ENCODE assay signal across 8 cellular contexts in the genomic region with DNA sequence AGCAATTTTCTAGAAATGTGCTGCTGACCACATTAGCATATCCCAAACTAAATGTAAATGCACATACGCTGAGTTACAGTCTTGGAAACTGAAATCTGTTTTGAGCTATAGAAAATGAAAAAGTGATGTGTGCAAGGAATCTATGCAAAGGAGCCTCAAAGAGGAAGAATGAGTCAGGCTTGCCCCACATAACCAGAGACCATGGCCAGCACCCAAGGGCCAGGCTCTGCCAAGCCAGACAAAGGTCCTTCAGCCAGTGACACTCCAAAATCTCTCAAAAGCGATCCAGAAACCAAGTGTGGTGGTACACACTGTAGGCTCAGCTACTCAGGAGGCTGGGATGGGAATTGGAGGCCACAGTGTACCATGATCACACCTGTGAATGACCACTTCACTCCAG.
DNase-seq lines count a peak whose midpoint lies in the region; ATAC-seq and TF ChIP-seq lines count a peak whose summit lies in the region.

No MANE protein-coding gene starts in this region.

- no TSS peak for BruUV-seq in Calu3 (replicated peaks; lab: Mats Ljungman, UMichigan)

- intact Hi-C loops in Calu3 (cut with micrococcal nuclease; ENCODE audit: unreplicated experiment) = no loop called here

- H3K9me3 Mint-ChIP-seq in activated CD8-positive, alpha-beta T cell treated with anti-CD3 and anti-CD28 coated beads, Interleukin-2, amount 10 ng/mL, durations not matched to agents 7 days and 5 days (ENCODE audit: insufficient read depth) = no peaks in the 10 kb centered on the region
- no peaks in the 10 kb centered on the region for H3K9me3 Mint-ChIP-seq in Calu3 (ENCODE audit: low read depth, unreplicated experiment)

- H3K27ac Mint-ChIP-seq in activated CD8-positive, alpha-beta T cell treated with anti-CD3 and anti-CD28 coated beads, Interleukin-2, amount 10 ng/mL, durations not matched to agents 7 days and 5 days = peak overlapping the region; percentile 64
- H3K27ac Mint-ChIP-seq in Calu3 (ENCODE audit: unreplicated experiment) = no peak overlapping the region

- no peaks in the 10 kb centered on the region for H3K36me3 Mint-ChIP-seq in activated CD8-positive, alpha-beta T cell treated with anti-CD3 and anti-CD28 coated beads, Interleukin-2, amount 10 ng/mL, durations not matched to agents 7 days and 5 days (ENCODE audit: low read depth)
- no peaks in the 10 kb centered on the region for H3K36me3 Mint-ChIP-seq in Calu3 (ENCODE audit: insufficient read depth, unreplicated experiment)

- POLR2A ChIA-PET in activated CD8-positive, alpha-beta T cell treated with anti-CD3 and anti-CD28 coated beads, Interleukin-2, amount 10 ng/mL, durations not matched to agents 7 days and 5 days (lab: Charles Lee) = interaction anchor here (0.8 to 1.2 kb wide), 3 partner anchors 14 to 322 kb away, joined by 3 to 6 read pairs (median 4); no protein-coding TSS in a partner anchor

- CTCF ChIA-PET in activated CD8-positive, alpha-beta T cell treated with anti-CD3 and anti-CD28 coated beads, Interleukin-2, amount 10 ng/mL, durations not matched to agents 7 days and 5 days (lab: Charles Lee) = interaction anchor here (0.9 to 1.7 kb wide), 5 partner anchors 8 to 434 kb away, joined by 3 to 6 read pairs (median 5); no protein-coding TSS in a partner anchor
- CTCF ChIA-PET in Calu3 (lab: Charles Lee) = interaction anchor here (0.7 kb wide), 1 partner anchor 24 kb away, joined by 5 read pairs; no protein-coding TSS in a partner anchor

- no peak overlapping the region for H3K4me3 Mint-ChIP-seq in activated CD8-positive, alpha-beta T cell treated with anti-CD3 and anti-CD28 coated beads, Interleukin-2, amount 10 ng/mL, durations not matched to agents 7 days and 5 days
- no peak overlapping the region for H3K4me3 Mint-ChIP-seq in Calu3 (ENCODE audit: low read depth, unreplicated experiment)

- no peaks in the 10 kb centered on the region for H3K27me3 Mint-ChIP-seq in activated CD8-positive, alpha-beta T cell treated with anti-CD3 and anti-CD28 coated beads, Interleukin-2, amount 10 ng/mL, durations not matched to agents 7 days and 5 days (ENCODE audit: low read depth)
- no peaks in the 10 kb centered on the region for H3K27me3 Mint-ChIP-seq in Calu3 (ENCODE audit: unreplicated experiment)

- peak; percentile 54 for ATAC-seq in GM19468 (IDR thresholded peaks at IDR 0.05; ENCODE audit: extremely low read depth, unreplicated experiment)
- peak; percentile 82 for ATAC-seq in HG03469 (IDR thresholded peaks at IDR 0.05; ENCODE audit: unreplicated experiment)
- ATAC-seq in activated CD8-positive, alpha-beta T cell treated with anti-CD3 and anti-CD28 coated beads, Interleukin-2, amount 10 ng/mL, durations not matched to agents 7 days and 5 days = peak; percentile 50
- peak; percentile 90 for ATAC-seq in left lobe of liver

- TF ChIP-seq CTCF in Calu3 (IDR thresholded peaks at IDR 0.05; ENCODE audit: unreplicated experiment) = no peak

- DNase-seq in GM03348 (ENCODE audit: low spot score) = peak; percentile 75
- DNase-seq in activated CD8-positive, alpha-beta T cell treated with anti-CD3 and anti-CD28 coated beads, Interleukin-2, amount 10 ng/mL, durations not matched to agents 7 days and 5 days = no peak
- DNase-seq in left lobe of liver (ENCODE audit: low spot score) = peak; percentile 77
- no peak for DNase-seq in SHP77 (lab: John Stamatoyannopoulos, UW)
- no peak for DNase-seq in dedifferentiated amniotic fluid mesenchymal stem cell (ENCODE audit: extremely low spot score)
- DNase-seq in Calu3 = no peak

- peaks cover 39% of the 10 kb centered on the region for H3K4me1 Mint-ChIP-seq in activated CD8-positive, alpha-beta T cell treated with anti-CD3 and anti-CD28 coated beads, Interleukin-2, amount 10 ng/mL, durations not matched to agents 7 days and 5 days (ENCODE audit: low read depth)
- peaks cover 15% of the 10 kb centered on the region for H3K4me1 Mint-ChIP-seq in Calu3 (ENCODE audit: low read depth, unreplicated experiment)

Comparison
In these comparisons a context has a peak if more than half of its experiments do, and no peak if none do; other contexts are left out.
1. DNase-seq: peak in GM03348 (single experiment) and left lobe of liver (single experiment); none in activated CD8-positive, alpha-beta T cell treated with anti-CD3 and anti-CD28 coated beads, Interleukin-2, amount 10 ng/mL, durations not matched to agents 7 days and 5 days (single experiment), SHP77 (0 of 2), dedifferentiated amniotic fluid mesenchymal stem cell (single experiment) and Calu3 (single experiment).
2. Peak in every context shown above with its lines, with median percentiles within 50 percentile points of each other: ATAC-seq.